8 cellular contexts compared by ENCODE assay signal in genomic region chr1:153985984-153986761, GRCh38. TPM values are rescaled to one million over a fixed set of nuclear protein-coding genes. Genes with fewer than 3 reads are reported as not detected.
DNase-seq lines count a peak whose midpoint lies in the region; ATAC-seq, FAIRE-seq and TF ChIP-seq lines count a peak whose summit lies in the region.

TSS of gene RAB13 (minus strand) at chr1:153986339. CDS start at chr1:153986236, 103 bp downstream.

- H3K4me3 ChIP-seq in astrocyte (ENCODE audit: insufficient read depth, low read depth, low read length) = peak within 1 kb of the TSS; percentile 100
- H3K4me3 ChIP-seq in parathyroid adenoma (ENCODE audit: low read depth, low read length) = peak within 1 kb of the TSS; percentile 61

- ATAC-seq in left cardiac atrium (peak; percentile 86 to 91), HG02678 (IDR thresholded peaks at IDR 0.05; ENCODE audit: unreplicated experiment) (no peak)

- intact Hi-C loops in left cardiac atrium (cut with DNase I) = loop anchor here (2.0 to 10.0 kb wide), 4 partner anchors 189 to 311 kb away; partner anchors contain the start of genes NPR1 (in 2 of the 2) and ILF2 (in 1 of the 2)

- H3K36me3 Mint-ChIP-seq in astrocyte (ENCODE audit: low read depth, unreplicated experiment) = peaks cover 10% of the 10 kb centered on the region

- peak within 1 kb of the TSS; percentile 88 for H3K27ac ChIP-seq in astrocyte (ENCODE audit: low read depth, low read length)
- peak within 1 kb of the TSS; percentile 83 for H3K27ac ChIP-seq in parathyroid adenoma

- peak within 1 kb of the TSS; percentile 83 for H2AFZ ChIP-seq in astrocyte (ENCODE audit: low read depth, low read length)
- peak within 1 kb of the TSS; percentile 90 for H2AFZ ChIP-seq in parathyroid adenoma

- peak; percentile 95 for DNase-seq in AG20443 (ENCODE audit: low spot score)
- DNase-seq in GOT3 (lab: John Stamatoyannopoulos, UW) = peak; percentile 63
- peak; percentile 88 for DNase-seq in NCI-H526 treated with DMSO at 0.1 percent for 48 hours (lab: John Stamatoyannopoulos, UW)
- DNase-seq in astrocyte (ENCODE audit: low read depth) = peak; percentile 63
- peak; percentile 91 for DNase-seq in left cardiac atrium
- no peak for DNase-seq in stimulated activated CD4-positive, alpha-beta T cell treated with anti-CD3 and anti-CD28 coated beads, Interleukin-2, amount 100 ng/mL, for 24 hours

- H3K4me2 ChIP-seq in astrocyte (ENCODE audit: low read length) = peak within 1 kb of the TSS; percentile 100
- H3K4me2 ChIP-seq in parathyroid adenoma (ENCODE audit: low read length) = peak within 1 kb of the TSS; percentile 95

- no peaks in the 10 kb centered on the region for H3K9me3 ChIP-seq in astrocyte (ENCODE audit: insufficient read depth, low read depth, low read length)
- H3K9me3 ChIP-seq in parathyroid adenoma (ENCODE audit: control insufficient read depth, low read length) = no peaks in the 10 kb centered on the region

- H3K36me3 ChIP-seq in astrocyte (ENCODE audit: insufficient read depth, low read length) (peaks cover 11% of the 10 kb centered on the region), parathyroid adenoma (ENCODE audit: control insufficient read depth, insufficient read depth, low read length) (peaks cover under 1% of the 10 kb centered on the region)

- H3K4me3 Mint-ChIP-seq in astrocyte (ENCODE audit: unreplicated experiment) = peak within 1 kb of the TSS; percentile 99

- H3K79me2 ChIP-seq in astrocyte (ENCODE audit: insufficient read depth, low read length) (peaks cover 36% of the 10 kb centered on the region), parathyroid adenoma (peaks cover 3% of the 10 kb centered on the region)

- H4K20me1 ChIP-seq in astrocyte (ENCODE audit: insufficient read depth, low read length) = peaks cover 8% of the 10 kb centered on the region

- peaks cover 11% of the 10 kb centered on the region for H3K4me1 Mint-ChIP-seq in astrocyte (ENCODE audit: low read depth, unreplicated experiment)

- no peak for FAIRE-seq in astrocyte (lab: Jason Lieb, UNC)

- no peaks in the 10 kb centered on the region for H3K9me3 Mint-ChIP-seq in astrocyte (ENCODE audit: unreplicated experiment)

- H3K4me1 ChIP-seq in astrocyte (ENCODE audit: insufficient read depth, low read length) (peaks cover 17% of the 10 kb centered on the region), parathyroid adenoma (no peaks in the 10 kb centered on the region)

- peak within 1 kb of the TSS; percentile 92 for H3K27ac Mint-ChIP-seq in astrocyte (ENCODE audit: unreplicated experiment)

- TF ChIP-seq CTCF in astrocyte (IDR thresholded peaks at IDR 0.05; ENCODE audit: insufficient read depth, low read depth, low read length) (no peak), parathyroid adenoma (IDR thresholded peaks at IDR 0.05) (no peak)

- H3K27me3 Mint-ChIP-seq in astrocyte (ENCODE audit: low read depth, unreplicated experiment) = no peaks in the 10 kb centered on the region

- no peaks in the 10 kb centered on the region for H3K27me3 ChIP-seq in astrocyte (ENCODE audit: insufficient read depth, low read length)
- no peaks in the 10 kb centered on the region for H3K27me3 ChIP-seq in parathyroid adenoma (ENCODE audit: control insufficient read depth, insufficient read depth, low read length)

- peak within 1 kb of the TSS; percentile 99 for H3K9ac ChIP-seq in astrocyte (ENCODE audit: low read length)
- H3K9ac ChIP-seq in parathyroid adenoma = no peak within 1 kb of the TSS

RNA-seq across cellular contexts. Expression of gene RAB13, which starts in this region (rescaled TPM):
- 143 and 145 TPM in 2 replicates for total RNA-seq in astrocyte
- total RNA-seq in left cardiac atrium = 10 to 100 TPM; 72.1 to 77.5 TPM

Comparison
In these comparisons a context has a peak if more than half of its experiments do, and no peak if none do; other contexts are left out.
1. DNase-seq: peak in AG20443 (single experiment), GOT3 (single experiment), NCI-H526 treated with DMSO at 0.1 percent for 48 hours (single experiment), astrocyte (single experiment) and left cardiac atrium (single experiment); none in stimulated activated CD4-positive, alpha-beta T cell treated with anti-CD3 and anti-CD28 coated beads, Interleukin-2, amount 100 ng/mL, for 24 hours (0 of 2).